11 cellular contexts compared by ENCODE assay signal in the genomic region with DNA sequence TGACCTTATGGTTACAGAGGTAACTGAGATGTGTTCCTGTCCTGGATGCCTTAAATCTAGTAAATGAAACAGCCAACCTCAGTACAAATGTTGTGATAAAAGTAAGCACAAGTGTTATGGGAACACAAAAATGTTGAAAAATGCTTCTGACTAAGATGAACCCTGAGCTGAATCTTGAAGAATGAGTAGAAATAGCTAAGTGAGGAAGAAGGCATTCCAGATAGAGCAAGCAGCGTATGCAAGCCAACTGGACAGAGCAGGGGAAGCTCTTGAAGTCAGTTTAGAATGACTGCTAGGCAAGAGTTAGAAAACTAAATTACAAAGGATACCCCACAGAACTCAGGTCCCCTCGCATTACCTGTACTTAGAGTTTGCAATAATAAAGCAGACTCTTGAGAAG. TPM values are rescaled to one million over a fixed set of nuclear protein-coding genes. Genes with fewer than 3 reads are reported as not detected.
A peak's percentile ranks its signal among the peaks of the same experiment; 100 is the strongest.
DNase-seq lines count a peak whose midpoint lies in the region; ATAC-seq and TF ChIP-seq lines count a peak whose summit lies in the region.
"Had no signal": no experiment of that assay in that cellular context is flagged by ENCODE, and none has a peak within 500 bp of the region (broad histone marks: within the 10 kb centered on the region; RNA-seq: fewer than 3 reads in every experiment).

No MANE protein-coding gene starts in this region.

- no peak overlapping the region for H3K27ac Mint-ChIP-seq in CD4-positive, CD25-positive, alpha-beta regulatory T cell
- peak overlapping the region; percentile 12 for H3K27ac Mint-ChIP-seq in activated naive CD8-positive, alpha-beta T cell treated with anti-CD3 and anti-CD28 coated beads for 36 hours
- H3K27ac Mint-ChIP-seq in naive thymus-derived CD4-positive, alpha-beta T cell, result peak overlapping the region in 5 of 9 donors; percentile 52 to 74 (median 64)
- H3K27ac Mint-ChIP-seq in stimulated activated naive B cell treated with anti-CD40 and anti-IgM and Interleukin-4, amounts not matched to agents 10 μg/mL and 1 μg/mL and 100 μg/mL, for 72 hours, result no peak overlapping the region

- CTCF ChIA-PET in naive thymus-derived CD4-positive, alpha-beta T cell (lab: Charles Lee), result interaction anchor here (0.6 to 1.0 kb wide), 2 partner anchors 10 to 416 kb away, joined by 3 read pairs; no protein-coding TSS in a partner anchor

- peaks cover 32 to 61% (median 41%) of the 10 kb centered on the region in 4 donors for H3K4me1 Mint-ChIP-seq in CD4-positive, CD25-positive, alpha-beta regulatory T cell
- peaks cover 48% of the 10 kb centered on the region for H3K4me1 Mint-ChIP-seq in activated naive CD8-positive, alpha-beta T cell treated with anti-CD3 and anti-CD28 coated beads for 36 hours
- peaks cover 29 to 61% (median 51%) of the 10 kb centered on the region in 7 donors for H3K4me1 Mint-ChIP-seq in naive thymus-derived CD4-positive, alpha-beta T cell
- peaks cover 16 to 47% of the 10 kb centered on the region in 2 donors for H3K4me1 Mint-ChIP-seq in stimulated activated naive B cell treated with anti-CD40 and anti-IgM and Interleukin-4, amounts not matched to agents 10 μg/mL and 1 μg/mL and 100 μg/mL, for 72 hours

- no peaks in the 10 kb centered on the region for H3K27me3 Mint-ChIP-seq in CD4-positive, CD25-positive, alpha-beta regulatory T cell
- no peaks in the 10 kb centered on the region for H3K27me3 Mint-ChIP-seq in activated naive CD8-positive, alpha-beta T cell treated with anti-CD3 and anti-CD28 coated beads for 36 hours
- H3K27me3 Mint-ChIP-seq in naive thymus-derived CD4-positive, alpha-beta T cell, result no peaks in the 10 kb centered on the region
- no peaks in the 10 kb centered on the region for H3K27me3 Mint-ChIP-seq in stimulated activated naive B cell treated with anti-CD40 and anti-IgM and Interleukin-4, amounts not matched to agents 10 μg/mL and 1 μg/mL and 100 μg/mL, for 72 hours

- H3K9me3 ChIP-seq in CD4-positive, CD25-positive, alpha-beta regulatory T cell (ENCODE audit: control insufficient read depth in 2 of 2, low read length in 2 of 2), result no peaks in the 10 kb centered on the region
- no peaks in the 10 kb centered on the region for H3K9me3 ChIP-seq in naive thymus-derived CD4-positive, alpha-beta T cell (ENCODE audit: control insufficient read depth in 2 of 3, low read length in 3 of 3)

- peaks cover 27% of the 10 kb centered on the region for H3K4me1 ChIP-seq in CD4-positive, CD25-positive, alpha-beta regulatory T cell (ENCODE audit: control insufficient read depth, insufficient read depth, low read length, poor library complexity, severe bottlenecking)
- H3K4me1 ChIP-seq in naive thymus-derived CD4-positive, alpha-beta T cell (ENCODE audit: control insufficient read depth in 2 of 2, insufficient read depth in 2 of 2, low read length in 2 of 2), result peaks cover 13 to 19% of the 10 kb centered on the region in 2 donors

- peaks cover 9% of the 10 kb centered on the region for H3K36me3 ChIP-seq in CD4-positive, CD25-positive, alpha-beta regulatory T cell (ENCODE audit: control insufficient read depth, insufficient read depth, low read length)
- H3K36me3 ChIP-seq in naive thymus-derived CD4-positive, alpha-beta T cell (ENCODE audit: control insufficient read depth in 2 of 3, insufficient read depth in 3 of 3, low read length in 3 of 3), result peaks cover 0 to 16% (median 0%) of the 10 kb centered on the region in 3 experiments

- peak overlapping the region; percentile 85 for H3K4me3 ChIP-seq in CD4-positive, CD25-positive, alpha-beta regulatory T cell (ENCODE audit: low read depth, low read length)
- H3K4me3 ChIP-seq in HL-60 (replicated peaks; ENCODE audit: insufficient read depth, low read length), result no peak overlapping the region
- no peak overlapping the region for H3K4me3 ChIP-seq in naive thymus-derived CD4-positive, alpha-beta T cell (ENCODE audit: low read length)

- TF ChIP-seq CTCF in HL-60 (IDR thresholded peaks at IDR 0.05; ENCODE audit: insufficient read depth, low read length), result no peak

- ATAC-seq in CD4-positive, CD25-positive, alpha-beta regulatory T cell (ENCODE audit: low read depth in 2 of 2), result no peak
- no peak for ATAC-seq in naive thymus-derived CD4-positive, alpha-beta T cell
- no peak for ATAC-seq in stimulated activated naive B cell treated with anti-CD40 and anti-IgM and Interleukin-4, amounts not matched to agents 10 μg/mL and 1 μg/mL and 100 μg/mL, for 72 hours (replicated peaks)
- no peak for ATAC-seq in GM21526 (IDR thresholded peaks at IDR 0.05; ENCODE audit: low FRiP score, unreplicated experiment)

- H3K9me3 Mint-ChIP-seq in CD4-positive, CD25-positive, alpha-beta regulatory T cell, result no peaks in the 10 kb centered on the region
- no peaks in the 10 kb centered on the region for H3K9me3 Mint-ChIP-seq in activated naive CD8-positive, alpha-beta T cell treated with anti-CD3 and anti-CD28 coated beads for 36 hours
- H3K9me3 Mint-ChIP-seq in naive thymus-derived CD4-positive, alpha-beta T cell, result no peaks in the 10 kb centered on the region
- no peaks in the 10 kb centered on the region for H3K9me3 Mint-ChIP-seq in stimulated activated naive B cell treated with anti-CD40 and anti-IgM and Interleukin-4, amounts not matched to agents 10 μg/mL and 1 μg/mL and 100 μg/mL, for 72 hours

- intact Hi-C loops in naive thymus-derived CD4-positive, alpha-beta T cell (cut with micrococcal nuclease), result loop anchor here in 1 of 2 donors (5.0 kb wide), 1 partner anchor 660 kb away; no protein-coding TSS in a partner anchor
- intact Hi-C loops in posterior vena cava (cut with DNase I), result no loop called here

- POLR2A ChIA-PET in naive thymus-derived CD4-positive, alpha-beta T cell (lab: Charles Lee), result interaction anchor here (0.6 to 1.1 kb wide), 2 partner anchors 9 to 660 kb away, joined by 3 read pairs; no protein-coding TSS in a partner anchor

- H3K36me3 Mint-ChIP-seq in CD4-positive, CD25-positive, alpha-beta regulatory T cell, result no peaks in the 10 kb centered on the region
- peaks cover 5% of the 10 kb centered on the region for H3K36me3 Mint-ChIP-seq in activated naive CD8-positive, alpha-beta T cell treated with anti-CD3 and anti-CD28 coated beads for 36 hours
- peaks cover 0 to 7% (median 6%) of the 10 kb centered on the region in 5 donors for H3K36me3 Mint-ChIP-seq in naive thymus-derived CD4-positive, alpha-beta T cell
- H3K36me3 Mint-ChIP-seq in stimulated activated naive B cell treated with anti-CD40 and anti-IgM and Interleukin-4, amounts not matched to agents 10 μg/mL and 1 μg/mL and 100 μg/mL, for 72 hours, result peaks cover 2 to 8% of the 10 kb centered on the region in 2 donors

- no peak for DNase-seq in CD4-positive, CD25-positive, alpha-beta regulatory T cell
- no peak for DNase-seq in HL-60 (ENCODE audit: low read depth in 1 of 2, low spot score in 1 of 2)
- no peak for DNase-seq in activated naive CD8-positive, alpha-beta T cell treated with anti-CD3 and anti-CD28 coated beads for 36 hours
- no peak for DNase-seq in naive thymus-derived CD4-positive, alpha-beta T cell
- no peak for DNase-seq in stimulated activated naive B cell treated with anti-CD40 and anti-IgM and Interleukin-4, amounts not matched to agents 10 μg/mL and 1 μg/mL and 100 μg/mL, for 72 hours
- DNase-seq in AG20443 (ENCODE audit: low spot score), result no peak
- DNase-seq in posterior vena cava (ENCODE audit: low spot score), result no peak
- DNase-seq: activated CD4-positive, alpha-beta T cell treated with anti-CD3 and anti-CD28 coated beads for 48 hours; midbrain; Right ventricle myocardium superior had no signal

- no peaks in the 10 kb centered on the region for H3K27me3 ChIP-seq in CD4-positive, CD25-positive, alpha-beta regulatory T cell (ENCODE audit: control insufficient read depth, insufficient read depth, low read length)
- no peaks in the 10 kb centered on the region for H3K27me3 ChIP-seq in HL-60 (ENCODE audit: insufficient read depth, poor library complexity, severe bottlenecking)
- H3K27me3 ChIP-seq in naive thymus-derived CD4-positive, alpha-beta T cell (ENCODE audit: control insufficient read depth in 2 of 2, insufficient read depth in 2 of 2, low read length in 2 of 2), result no peaks in the 10 kb centered on the region

- peak overlapping the region; percentile 94 to 100 (median 98) for H3K4me3 Mint-ChIP-seq in CD4-positive, CD25-positive, alpha-beta regulatory T cell
- peak overlapping the region; percentile 98 for H3K4me3 Mint-ChIP-seq in activated naive CD8-positive, alpha-beta T cell treated with anti-CD3 and anti-CD28 coated beads for 36 hours
- peak overlapping the region in 9 of 10 donors; percentile 16 to 100 (median 89) for H3K4me3 Mint-ChIP-seq in naive thymus-derived CD4-positive, alpha-beta T cell
- H3K4me3 Mint-ChIP-seq in stimulated activated naive B cell treated with anti-CD40 and anti-IgM and Interleukin-4, amounts not matched to agents 10 μg/mL and 1 μg/mL and 100 μg/mL, for 72 hours, result no peak overlapping the region

- no peak overlapping the region for H3K27ac ChIP-seq in CD4-positive, CD25-positive, alpha-beta regulatory T cell (ENCODE audit: insufficient read depth, low read length, poor library complexity, severe bottlenecking)
- H3K27ac ChIP-seq in HL-60 (replicated peaks), result peak overlapping the region; percentile 47
- H3K27ac ChIP-seq in naive thymus-derived CD4-positive, alpha-beta T cell (ENCODE audit: low read depth, low read length), result peak overlapping the region; percentile 0

RNA-seq across cellular contexts. Expression of gene FBXO9, which starts 2.1 kb away (rescaled TPM):
- total RNA-seq in CD4-positive, CD25-positive, alpha-beta regulatory T cell, result 78.3 TPM
- polyA plus RNA-seq in CD4-positive, CD25-positive, alpha-beta regulatory T cell, result 10 to 100 TPM; 44.1 to 48.5 (median 44.3) TPM
- total RNA-seq in activated naive CD8-positive, alpha-beta T cell treated with anti-CD3 and anti-CD28 coated beads for 36 hours, result 10 to 100 TPM; 55.4 to 56.2 TPM
- 100 to 1,000 TPM in 2 of 5 experiments, 10 to 100 TPM in 3; 62.9 to 133 (median 75.6) TPM for total RNA-seq in naive thymus-derived CD4-positive, alpha-beta T cell
- 10 to 100 TPM; 52.3 to 60.6 TPM for polyA plus RNA-seq in naive thymus-derived CD4-positive, alpha-beta T cell
- total RNA-seq in posterior vena cava, result 100 to 1,000 TPM in 1 of 2 donors, 10 to 100 TPM in 1; 99.5 to 126 TPM

RNA-seq across cellular contexts. Expression of gene CILK1, which starts 5.7 kb away (rescaled TPM):
- total RNA-seq in CD4-positive, CD25-positive, alpha-beta regulatory T cell, result 9.1 TPM
- polyA plus RNA-seq in CD4-positive, CD25-positive, alpha-beta regulatory T cell, result 1 to 10 TPM; 3.9 to 6.2 (median 5.1) TPM
- 1 to 10 TPM; 6.2 to 6.4 TPM for total RNA-seq in activated naive CD8-positive, alpha-beta T cell treated with anti-CD3 and anti-CD28 coated beads for 36 hours
- 10 to 100 TPM in 2 of 5 experiments, 1 to 10 TPM in 3; 9.0 to 14.8 (median 9.5) TPM for total RNA-seq in naive thymus-derived CD4-positive, alpha-beta T cell
- 1 to 10 TPM; 3.9 to 4.1 TPM for polyA plus RNA-seq in naive thymus-derived CD4-positive, alpha-beta T cell
- total RNA-seq in posterior vena cava, result 10 to 100 TPM; 12.4 to 20.1 TPM

Comparison
In these comparisons a context has a peak if more than half of its experiments do, and no peak if none do; other contexts are left out.
1. H3K27ac Mint-ChIP-seq: peak in activated naive CD8-positive, alpha-beta T cell treated with anti-CD3 and anti-CD28 coated beads for 36 hours (single experiment) and naive thymus-derived CD4-positive, alpha-beta T cell (5 of 9); none in CD4-positive, CD25-positive, alpha-beta regulatory T cell (0 of 3) and stimulated activated naive B cell treated with anti-CD40 and anti-IgM and Interleukin-4, amounts not matched to agents 10 μg/mL and 1 μg/mL and 100 μg/mL, for 72 hours (single experiment).
2. H3K4me3 Mint-ChIP-seq: peak in CD4-positive, CD25-positive, alpha-beta regulatory T cell (4 of 4), activated naive CD8-positive, alpha-beta T cell treated with anti-CD3 and anti-CD28 coated beads for 36 hours (single experiment) and naive thymus-derived CD4-positive, alpha-beta T cell (9 of 10); none in stimulated activated naive B cell treated with anti-CD40 and anti-IgM and Interleukin-4, amounts not matched to agents 10 μg/mL and 1 μg/mL and 100 μg/mL, for 72 hours (0 of 2).